In the genomic region with DNA sequence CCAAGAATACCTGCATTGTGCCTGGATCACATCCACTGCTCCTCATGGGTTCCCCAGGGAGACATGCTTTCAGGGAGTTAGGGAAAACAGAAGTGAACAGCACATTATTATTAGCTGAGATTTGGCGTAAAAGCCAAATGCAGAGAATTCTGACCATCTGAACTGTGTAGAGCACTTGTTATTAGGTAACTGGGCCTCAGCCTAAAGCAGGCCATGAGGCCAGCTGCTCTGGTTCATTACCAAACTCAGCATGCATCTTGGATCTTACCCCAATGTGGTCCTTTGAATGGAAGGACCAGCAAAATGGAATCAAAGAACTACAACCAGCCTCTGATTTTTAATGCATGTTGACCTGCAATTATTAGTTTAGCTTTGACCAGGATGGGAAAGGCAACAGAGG, we compare ENCODE assay signal across 25 cellular contexts.
"Had no signal": no experiment of that assay in that cellular context is flagged by ENCODE, and none has a peak within 500 bp of the region (broad histone marks: within the 10 kb centered on the region; RNA-seq: fewer than 3 reads in every experiment).

No MANE protein-coding gene starts in this region.

- H3K27me3 ChIP-seq: gastrocnemius medialis, left lung had no signal

- H3K4me3 Mint-ChIP-seq: endodermal cell, mesothelial cell of epicardium, naive B cell had no signal

- H3K4me3 ChIP-seq: coronary artery, dorsolateral prefrontal cortex, esophagus squamous epithelium, gastrocnemius medialis, heart right ventricle, left lung, lower lobe of right lung, mucosa of descending colon had no signal

- ATAC-seq: esophagus mucosa, gastrocnemius medialis, heart right ventricle, left cardiac atrium, left lung, left ventricle myocardium superior, lower lobe of right lung, mucosa of descending colon had no signal

- H3K27ac Mint-ChIP-seq: endodermal cell, mesothelial cell of epicardium had no signal

- DNase-seq: dermis blood vessel endothelial cell; effector CD4-positive, alpha-beta T cell; effector memory CD4-positive, alpha-beta T cell; endodermal cell; erythroblast; esophagus squamous epithelium; foreskin fibroblast; foreskin melanocyte; gastrocnemius medialis; glutamatergic neuron; head of caudate nucleus; heart right ventricle; hippocampal formation; left cardiac atrium; left lung; left ventricle myocardium superior; lower lobe of right lung; mesenchymal stem cell; mucosa of descending colon; naive B cell had no signal

- H3K4me1 ChIP-seq: esophagus squamous epithelium, gastrocnemius medialis, heart right ventricle, left lung, lower lobe of right lung had no signal

- H3K36me3 Mint-ChIP-seq: mesothelial cell of epicardium, naive B cell had no signal

- H3K36me3 ChIP-seq: esophagus squamous epithelium, gastrocnemius medialis, heart right ventricle, left lung, lower lobe of right lung had no signal

- H3K9me3 ChIP-seq: esophagus squamous epithelium, gastrocnemius medialis, heart right ventricle, left lung, lower lobe of right lung, mucosa of descending colon had no signal

- H3K4me1 Mint-ChIP-seq: mesothelial cell of epicardium, naive B cell had no signal

- H3K27ac ChIP-seq: coronary artery, epithelial cell of prostate, esophagus squamous epithelium, gastrocnemius medialis, heart right ventricle, left lung, lower lobe of right lung had no signal
